Comparison of ENCODE assay signal across 27 cellular contexts in genomic region chr17:6208608-6209180, GRCh38.
"Had no signal": no experiment of that assay in that cellular context is flagged by ENCODE, and none has a peak within 500 bp of the region (broad histone marks: within the 10 kb centered on the region; RNA-seq: fewer than 3 reads in every experiment).

No MANE protein-coding gene starts in this region.

- H3K9ac ChIP-seq: parathyroid adenoma had no signal

- H3K27ac ChIP-seq: hepatocyte, left ventricle myocardium inferior, parathyroid adenoma, right atrium auricular region, skin epidermis, stomach, testis, thyroid gland, transverse colon, upper lobe of left lung, vagina had no signal

- H3K4me1 ChIP-seq: left ventricle myocardium inferior, parathyroid adenoma, right atrium auricular region, stomach, testis, thyroid gland, transverse colon, upper lobe of left lung, vagina had no signal

- ATAC-seq: natural killer cell; sciatic nerve; stimulated activated naive B cell treated with anti-CD40 and anti-IgM and Interleukin-4, amounts not matched to agents 10 μg/mL and 1 μg/mL and 100 μg/mL, for 72 hours; stimulated activated naive CD8-positive, alpha-beta T cell treated with anti-CD3 and anti-CD28 coated beads, Interleukin-15, Interleukin-2, amounts not matched to agents 100 U/mL and 50 U/mL, for 24 hours had no signal

- H3K9me3 Mint-ChIP-seq: mesothelial cell of epicardium; naive B cell; natural killer cell; nephron progenitor cell; stimulated activated naive B cell treated with anti-CD40 and anti-IgM and Interleukin-4, amounts not matched to agents 10 μg/mL and 1 μg/mL and 100 μg/mL, for 72 hours had no signal

- H2AFZ ChIP-seq: hepatocyte, parathyroid adenoma had no signal

- H3K27ac Mint-ChIP-seq: mesothelial cell of epicardium; natural killer cell; nephron progenitor cell; progenitor cell of endocrine pancreas; stimulated activated naive B cell treated with anti-CD40 and anti-IgM and Interleukin-4, amounts not matched to agents 10 μg/mL and 1 μg/mL and 100 μg/mL, for 72 hours had no signal

- H3K9me3 ChIP-seq: left ventricle myocardium inferior, right atrium auricular region, stomach, testis, thyroid gland, transverse colon, upper lobe of left lung, vagina had no signal

- H3K4me3 ChIP-seq: hepatocyte, left ventricle myocardium inferior, lung, right atrium auricular region, skin epidermis, stomach, testis, thyroid gland, transverse colon, upper lobe of left lung, vagina had no signal

- H3K79me2 ChIP-seq: hepatocyte, parathyroid adenoma had no signal

- H3K36me3 ChIP-seq: left ventricle myocardium inferior, right atrium auricular region, stomach, thyroid gland, transverse colon, upper lobe of left lung, vagina had no signal

- H3K4me1 Mint-ChIP-seq: mesothelial cell of epicardium; naive B cell; natural killer cell; stimulated activated naive B cell treated with anti-CD40 and anti-IgM and Interleukin-4, amounts not matched to agents 10 μg/mL and 1 μg/mL and 100 μg/mL, for 72 hours had no signal

- H3K4me3 Mint-ChIP-seq: mesothelial cell of epicardium; naive B cell; natural killer cell; nephron progenitor cell; stimulated activated naive B cell treated with anti-CD40 and anti-IgM and Interleukin-4, amounts not matched to agents 10 μg/mL and 1 μg/mL and 100 μg/mL, for 72 hours had no signal

- H3K27me3 ChIP-seq: right atrium auricular region, testis, thyroid gland, upper lobe of left lung, vagina had no signal

- H3K4me2 ChIP-seq: hepatocyte had no signal

- H3K36me3 Mint-ChIP-seq: mesothelial cell of epicardium; naive B cell; natural killer cell; stimulated activated naive B cell treated with anti-CD40 and anti-IgM and Interleukin-4, amounts not matched to agents 10 μg/mL and 1 μg/mL and 100 μg/mL, for 72 hours had no signal

- DNase-seq: islet precursor cell; left ventricle myocardium inferior; mesendoderm; naive B cell; natural killer cell; nephron progenitor cell; nucleus accumbens; stimulated activated CD4-positive, alpha-beta T cell treated with anti-CD3 and anti-CD28 coated beads, Interleukin-12 subunit alpha, Interleukin-12 subunit beta, amount 100 ng/mL, for 4 hours; stimulated activated CD4-positive, alpha-beta T cell treated with anti-CD3 and anti-CD28 coated beads, Interleukin-15, amount 100 ng/mL, for 24 hours; stimulated activated CD4-positive, alpha-beta T cell treated with anti-CD3 and anti-CD28 coated beads, Interleukin-2, amount 100 ng/mL, for 24 hours; stimulated activated CD4-positive, alpha-beta T cell treated with anti-CD3 and anti-CD28 coated beads, Interleukin-4, amount 100 ng/mL, for 1 hour; stimulated activated naive B cell treated with anti-CD40 and anti-IgM and Interleukin-4, amounts not matched to agents 10 μg/mL and 1 μg/mL and 100 μg/mL, for 72 hours; stimulated activated naive CD8-positive, alpha-beta T cell treated with anti-CD3 and anti-CD28 coated beads, Interleukin-15, Interleukin-2, amounts not matched to agents 100 U/mL and 50 U/mL, for 24 hours; stomach; testis; thyroid gland; transverse colon; upper lobe of left lung had no signal
